Comparison of ENCODE assay signal across 13 cellular contexts in genomic region chr2:203737360-203737759, GRCh38. TPM values are rescaled to one million over a fixed set of nuclear protein-coding genes. Genes with fewer than 3 reads are reported as not detected.
DNase-seq lines count a peak whose midpoint lies in the region; ATAC-seq and TF ChIP-seq lines count a peak whose summit lies in the region.
"Had no signal": no experiment of that assay in that cellular context is flagged by ENCODE, and none has a peak within 500 bp of the region (broad histone marks: within the 10 kb centered on the region; RNA-seq: fewer than 3 reads in every experiment).

No MANE protein-coding gene starts in this region.

- POLR2A ChIA-PET in activated CD8-positive, alpha-beta T cell treated with anti-CD3 and anti-CD28 coated beads, Interleukin-2, amount 10 ng/mL, durations not matched to agents 7 days and 5 days (lab: Charles Lee): interaction anchor here (1.6 to 5.4 kb wide), 3 partner anchors 16 to 30 kb away, joined by 6 to 90 read pairs (median 9); partner anchors contain the start of gene CD28

- H3K9me3 Mint-ChIP-seq in natural killer cell treated with Interleukin-12 subunit alpha and Interleukin-12 subunit beta and Interleukin-15 and Interleukin-18, amount 100 ng/mL, for 72 hours: no peaks in the 10 kb centered on the region
- no peaks in the 10 kb centered on the region for H3K9me3 Mint-ChIP-seq in natural killer cell
- no peaks in the 10 kb centered on the region for H3K9me3 Mint-ChIP-seq in activated CD8-positive, alpha-beta T cell treated with anti-CD3 and anti-CD28 coated beads, Interleukin-2, amount 10 ng/mL, durations not matched to agents 7 days and 5 days (ENCODE audit: insufficient read depth)
- H3K9me3 Mint-ChIP-seq: H9 had no signal

- WGBS in thymus: 92% methylated on average over 1 of the region's 1 CpG

- ATAC-seq in natural killer cell treated with Interleukin-12 subunit alpha and Interleukin-12 subunit beta and Interleukin-15 and Interleukin-18, amount 100 ng/mL, for 72 hours: peak in 1 of 2 donors; percentile 49
- ATAC-seq in natural killer cell: no peak
- ATAC-seq in HG02870 (IDR thresholded peaks at IDR 0.05; ENCODE audit: unreplicated experiment): peak; percentile 66
- no peak for ATAC-seq in activated CD8-positive, alpha-beta T cell treated with anti-CD3 and anti-CD28 coated beads, Interleukin-2, amount 10 ng/mL, durations not matched to agents 7 days and 5 days
- ATAC-seq in HG02840 (IDR thresholded peaks at IDR 0.05; ENCODE audit: low FRiP score, unreplicated experiment): no peak
- ATAC-seq: left lobe of liver had no signal

- no peak overlapping the region for H3K4me3 ChIP-seq in thymus (ENCODE audit: low read length)
- H3K4me3 ChIP-seq: MG63, spleen had no signal

- DNase-seq in natural killer cell treated with Interleukin-12 subunit alpha and Interleukin-12 subunit beta and Interleukin-15 and Interleukin-18, amount 100 ng/mL, for 72 hours (ENCODE audit: low spot score): no peak
- no peak for DNase-seq in natural killer cell
- DNase-seq in activated CD8-positive, alpha-beta T cell treated with anti-CD3 and anti-CD28 coated beads, Interleukin-2, amount 10 ng/mL, durations not matched to agents 7 days and 5 days: no peak
- no peak for DNase-seq in hypothalamus (lab: John Stamatoyannopoulos, UW)
- no peak for DNase-seq in NK-92 treated with Interleukin-12 subunit alpha and Interleukin-12 subunit beta, amount 100 ng/mL, for 24 hours (lab: John Stamatoyannopoulos, UW)
- DNase-seq: H9, MG63, spleen had no signal

- no peak for TF ChIP-seq CTCF in natural killer cell (IDR thresholded peaks at IDR 0.05)

- no peaks in the 10 kb centered on the region for H3K27me3 Mint-ChIP-seq in natural killer cell treated with Interleukin-12 subunit alpha and Interleukin-12 subunit beta and Interleukin-15 and Interleukin-18, amount 100 ng/mL, for 72 hours
- H3K27me3 Mint-ChIP-seq in natural killer cell (ENCODE audit: low read depth in 2 of 2): no peaks in the 10 kb centered on the region
- H3K27me3 Mint-ChIP-seq in activated CD8-positive, alpha-beta T cell treated with anti-CD3 and anti-CD28 coated beads, Interleukin-2, amount 10 ng/mL, durations not matched to agents 7 days and 5 days (ENCODE audit: low read depth): no peaks in the 10 kb centered on the region

- peak overlapping the region; percentile 16 for H3K4me3 Mint-ChIP-seq in natural killer cell treated with Interleukin-12 subunit alpha and Interleukin-12 subunit beta and Interleukin-15 and Interleukin-18, amount 100 ng/mL, for 72 hours
- no peak overlapping the region for H3K4me3 Mint-ChIP-seq in natural killer cell
- H3K4me3 Mint-ChIP-seq in activated CD8-positive, alpha-beta T cell treated with anti-CD3 and anti-CD28 coated beads, Interleukin-2, amount 10 ng/mL, durations not matched to agents 7 days and 5 days: no peak overlapping the region
- H3K4me3 Mint-ChIP-seq: H9 had no signal

- no peaks in the 10 kb centered on the region for H3K9me3 ChIP-seq in thymus (ENCODE audit: control insufficient read depth)
- H3K9me3 ChIP-seq: MG63, spleen had no signal

- H3K4me1 Mint-ChIP-seq in natural killer cell treated with Interleukin-12 subunit alpha and Interleukin-12 subunit beta and Interleukin-15 and Interleukin-18, amount 100 ng/mL, for 72 hours (ENCODE audit: low read depth in 2 of 2): peaks cover 19 to 31% of the 10 kb centered on the region in 2 donors
- H3K4me1 Mint-ChIP-seq in natural killer cell: peaks cover 13 to 18% of the 10 kb centered on the region in 2 donors
- peaks cover 85% of the 10 kb centered on the region for H3K4me1 Mint-ChIP-seq in activated CD8-positive, alpha-beta T cell treated with anti-CD3 and anti-CD28 coated beads, Interleukin-2, amount 10 ng/mL, durations not matched to agents 7 days and 5 days (ENCODE audit: low read depth)

- peak overlapping the region; percentile 61 for H3K27ac ChIP-seq in thymus (ENCODE audit: low read depth)
- H3K27ac ChIP-seq: HL-60 had no signal

- peak overlapping the region; percentile 41 to 60 for H3K27ac Mint-ChIP-seq in natural killer cell treated with Interleukin-12 subunit alpha and Interleukin-12 subunit beta and Interleukin-15 and Interleukin-18, amount 100 ng/mL, for 72 hours
- no peak overlapping the region for H3K27ac Mint-ChIP-seq in natural killer cell
- peak overlapping the region; percentile 7 for H3K27ac Mint-ChIP-seq in activated CD8-positive, alpha-beta T cell treated with anti-CD3 and anti-CD28 coated beads, Interleukin-2, amount 10 ng/mL, durations not matched to agents 7 days and 5 days
- H3K27ac Mint-ChIP-seq: H9 had no signal

- H3K36me3 Mint-ChIP-seq in natural killer cell treated with Interleukin-12 subunit alpha and Interleukin-12 subunit beta and Interleukin-15 and Interleukin-18, amount 100 ng/mL, for 72 hours: no peaks in the 10 kb centered on the region
- no peaks in the 10 kb centered on the region for H3K36me3 Mint-ChIP-seq in natural killer cell
- H3K36me3 Mint-ChIP-seq in activated CD8-positive, alpha-beta T cell treated with anti-CD3 and anti-CD28 coated beads, Interleukin-2, amount 10 ng/mL, durations not matched to agents 7 days and 5 days (ENCODE audit: low read depth): peaks cover 72% of the 10 kb centered on the region

- H3K4me1 ChIP-seq in thymus (ENCODE audit: control insufficient read depth, insufficient read depth, low read length): peaks cover 37% of the 10 kb centered on the region

- CTCF ChIA-PET in activated CD8-positive, alpha-beta T cell treated with anti-CD3 and anti-CD28 coated beads, Interleukin-2, amount 10 ng/mL, durations not matched to agents 7 days and 5 days (lab: Charles Lee): interaction anchor here (0.8 to 7.4 kb wide), 5 partner anchors 9 to 77 kb away, joined by 3 to 95 read pairs (median 4); no protein-coding TSS in a partner anchor

- H3K27me3 ChIP-seq in thymus (ENCODE audit: control insufficient read depth, insufficient read depth): no peaks in the 10 kb centered on the region
- H3K27me3 ChIP-seq: MG63, spleen had no signal

- intact Hi-C loops in natural killer cell (cut with micrococcal nuclease): no loop called here

- peaks cover 18% of the 10 kb centered on the region for H3K36me3 ChIP-seq in thymus (ENCODE audit: control insufficient read depth, insufficient read depth)
- H3K36me3 ChIP-seq: MG63 had no signal

RNA-seq across cellular contexts. Expression of gene CD28, which starts 30.9 kb away (rescaled TPM):
- 1 to 10 TPM; 2.5 to 3.2 TPM for total RNA-seq in natural killer cell treated with Interleukin-12 subunit alpha and Interleukin-12 subunit beta and Interleukin-15 and Interleukin-18, amount 100 ng/mL, for 72 hours
- 1 to 10 TPM in 2 of 3 donors, under 1 TPM in 1; 0.54 to 3.5 (median 3.3) TPM for total RNA-seq in natural killer cell
- 10 to 100 TPM; 25.6 to 27.2 TPM for total RNA-seq in activated CD8-positive, alpha-beta T cell treated with anti-CD3 and anti-CD28 coated beads, Interleukin-2, amount 10 ng/mL, durations not matched to agents 7 days and 5 days
- polyA plus RNA-seq in thymus: 27.2 TPM
- total RNA-seq: H9 had no signal

Comparison
In these comparisons a context has a peak if more than half of its experiments do, and no peak if none do; other contexts are left out.
1. H3K27ac Mint-ChIP-seq: peak in natural killer cell treated with Interleukin-12 subunit alpha and Interleukin-12 subunit beta and Interleukin-15 and Interleukin-18, amount 100 ng/mL, for 72 hours (2 of 2) and activated CD8-positive, alpha-beta T cell treated with anti-CD3 and anti-CD28 coated beads, Interleukin-2, amount 10 ng/mL, durations not matched to agents 7 days and 5 days (single experiment); none in natural killer cell (0 of 2).
2. RNA of gene CD28, which starts 30.9 kb away (total RNA-seq): 25.6 to 27.2 TPM in activated CD8-positive, alpha-beta T cell treated with anti-CD3 and anti-CD28 coated beads, Interleukin-2, amount 10 ng/mL, durations not matched to agents 7 days and 5 days; 0.54 to 3.5 TPM in natural killer cell and 2.5 to 3.2 TPM in natural killer cell treated with Interleukin-12 subunit alpha and Interleukin-12 subunit beta and Interleukin-15 and Interleukin-18, amount 100 ng/mL, for 72 hours; every median in the first group is over 4 times any median in the second.